ENCODE assay signal across 22 cellular contexts in the genomic region with DNA sequence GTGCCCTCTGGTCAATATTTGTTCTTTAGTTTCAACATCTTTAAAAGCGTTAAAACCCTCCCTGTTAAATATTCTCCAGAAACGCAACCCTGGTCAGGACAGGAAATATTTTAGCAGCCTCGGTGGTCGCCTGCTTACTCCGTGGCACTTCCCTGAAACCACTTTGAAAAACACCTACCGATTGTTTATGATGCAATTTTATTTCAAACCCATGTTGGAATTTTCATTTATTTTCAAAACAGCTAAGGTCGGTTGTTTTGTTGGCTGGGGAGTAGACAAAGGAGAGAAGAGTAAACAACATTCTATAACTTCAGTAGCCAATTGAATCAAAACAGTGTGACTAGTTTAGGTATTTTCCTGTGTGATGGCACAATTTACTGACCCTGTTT. TPM values are rescaled to one million over a fixed set of nuclear protein-coding genes. Genes with fewer than 3 reads are reported as not detected.
A peak's percentile ranks its signal among the peaks of the same experiment; 100 is the strongest.
DNase-seq lines count a peak whose midpoint lies in the region; ATAC-seq, FAIRE-seq and TF ChIP-seq lines count a peak whose summit lies in the region.
"Had no signal": no experiment of that assay in that cellular context is flagged by ENCODE, and none has a peak within 500 bp of the region (broad histone marks: within the 10 kb centered on the region; RNA-seq: fewer than 3 reads in every experiment).

No MANE protein-coding gene starts in this region.

- H3K27ac ChIP-seq in A549: peak overlapping the region; percentile 71 to 90
- no peak overlapping the region for H3K27ac ChIP-seq in endodermal cell (ENCODE audit: low read depth, low read length)
- H3K27ac ChIP-seq: C4-2B, thyroid gland had no signal

- WGBS in A549 (ENCODE audit: missing lambda C conversion rate): 17% methylated on average over 7 of the region's 7 CpGs
- WGBS in endodermal cell (ENCODE audit: insufficient coverage in 1 of 2, insufficient read length in 1 of 2), 2 experiments: 34 to 35% methylated on average over 5 to 6 of the region's 7 CpGs

- H3K4me1 Mint-ChIP-seq in endodermal cell (peaks cover 14% of the 10 kb centered on the region), nephron progenitor cell (peaks cover 6% of the 10 kb centered on the region)
- H3K4me1 Mint-ChIP-seq in activated CD4-positive, alpha-beta T cell treated with anti-CD3 and anti-CD28 coated beads, Interleukin-2, amount 10 ng/mL, durations not matched to agents 24 days and 14 days: no peaks in the 10 kb centered on the region

- peak in 1 of 2 experiments; percentile 15; a peak in 1 of 6 replicates for ATAC-seq in A549
- ATAC-seq in HG02678 (IDR thresholded peaks at IDR 0.05; ENCODE audit: unreplicated experiment): no peak

- FAIRE-seq in A549 (lab: Jason Lieb, UNC): no peak
- FAIRE-seq: endothelial cell of umbilical vein had no signal

- intact Hi-C loops in activated CD4-positive, alpha-beta T cell treated with anti-CD3 and anti-CD28 coated beads, Interleukin-2, amount 10 ng/mL, durations not matched to agents 24 days and 14 days (cut with micrococcal nuclease): no loop called here

- peak overlapping the region; percentile 98 for H3K4me2 ChIP-seq in A549

- CTCF ChIA-PET in A549 (lab: Yijun Ruan, JAX): interaction anchor here (1.7 kb wide), 1 partner anchor 79 kb away, joined by 6 read pairs; no protein-coding TSS in a partner anchor

- no peak overlapping the region for H3K9ac ChIP-seq in NT2/D1 (ENCODE audit: insufficient read length, low read depth)
- H3K9ac ChIP-seq in endodermal cell (ENCODE audit: extremely low read depth, low read length, poor library complexity, severe bottlenecking): no peak overlapping the region

- H3K4me1 ChIP-seq in A549: peaks cover 33% of the 10 kb centered on the region
- H3K4me1 ChIP-seq in NT2/D1 (ENCODE audit: insufficient read depth, insufficient read length): no peaks in the 10 kb centered on the region
- no peaks in the 10 kb centered on the region for H3K4me1 ChIP-seq in endodermal cell (ENCODE audit: control insufficient read depth, insufficient read depth, low read length)

- H3K4me3 ChIP-seq in A549: peak overlapping the region; percentile 62
- H3K4me3 ChIP-seq in NT2/D1 (ENCODE audit: insufficient read length, low read depth): peak overlapping the region; percentile 43
- peak overlapping the region; percentile 62 for H3K4me3 ChIP-seq in endodermal cell (ENCODE audit: low read length)
- H3K4me3 ChIP-seq: thyroid gland had no signal

- TF ChIP-seq POLR2A in A549 (IDR thresholded peaks at IDR 0.05; ENCODE audit: low read length): no peak

- H3K9me3 ChIP-seq in A549 (no peaks in the 10 kb centered on the region), NT2/D1 (ENCODE audit: insufficient read depth, low read length) (no peaks in the 10 kb centered on the region), endodermal cell (ENCODE audit: control insufficient read depth, low read length) (no peaks in the 10 kb centered on the region)
- H3K9me3 ChIP-seq: thyroid gland had no signal

- peak overlapping the region; percentile 56 for H3K4me3 Mint-ChIP-seq in endodermal cell
- H3K4me3 Mint-ChIP-seq in nephron progenitor cell: peak overlapping the region; percentile 73
- no peak overlapping the region for H3K4me3 Mint-ChIP-seq in activated CD4-positive, alpha-beta T cell treated with anti-CD3 and anti-CD28 coated beads, Interleukin-2, amount 10 ng/mL, durations not matched to agents 24 days and 14 days
- H3K4me3 Mint-ChIP-seq: activated CD4-positive, alpha-beta T cell treated with anti-CD3 and anti-CD28 coated beads, Interleukin-2, amount 10 ng/mL, durations not matched to agents 7 days and 5 days had no signal

- peaks cover 65% of the 10 kb centered on the region for H3K27me3 Mint-ChIP-seq in endodermal cell (ENCODE audit: insufficient read depth)
- H3K27me3 Mint-ChIP-seq in nephron progenitor cell (ENCODE audit: low read depth, poor library complexity): peaks cover 84% of the 10 kb centered on the region
- peaks cover 64% of the 10 kb centered on the region for H3K27me3 Mint-ChIP-seq in activated CD4-positive, alpha-beta T cell treated with anti-CD3 and anti-CD28 coated beads, Interleukin-2, amount 10 ng/mL, durations not matched to agents 24 days and 14 days

- H3K9me3 Mint-ChIP-seq in endodermal cell (no peaks in the 10 kb centered on the region), nephron progenitor cell (no peaks in the 10 kb centered on the region)
- no peaks in the 10 kb centered on the region for H3K9me3 Mint-ChIP-seq in activated CD4-positive, alpha-beta T cell treated with anti-CD3 and anti-CD28 coated beads, Interleukin-2, amount 10 ng/mL, durations not matched to agents 24 days and 14 days
- H3K9me3 Mint-ChIP-seq: activated CD4-positive, alpha-beta T cell treated with anti-CD3 and anti-CD28 coated beads, Interleukin-2, amount 10 ng/mL, durations not matched to agents 7 days and 5 days had no signal

- H3K27me3 ChIP-seq in NT2/D1 (ENCODE audit: insufficient read depth, insufficient read length) (peaks cover 51% of the 10 kb centered on the region), endodermal cell (ENCODE audit: control insufficient read depth, insufficient read depth, low read length, poor library complexity, severe bottlenecking) (peaks cover 56% of the 10 kb centered on the region)

- POLR2A ChIA-PET in A549 (lab: Yijun Ruan, JAX): no interaction called here

- H3K27ac Mint-ChIP-seq in endodermal cell: no peak overlapping the region
- no peak overlapping the region for H3K27ac Mint-ChIP-seq in nephron progenitor cell
- no peak overlapping the region for H3K27ac Mint-ChIP-seq in activated CD4-positive, alpha-beta T cell treated with anti-CD3 and anti-CD28 coated beads, Interleukin-2, amount 10 ng/mL, durations not matched to agents 24 days and 14 days
- H3K27ac Mint-ChIP-seq: activated CD4-positive, alpha-beta T cell treated with anti-CD3 and anti-CD28 coated beads, Interleukin-2, amount 10 ng/mL, durations not matched to agents 7 days and 5 days; IgD-negative memory B cell had no signal

- DNase-seq in A549 (ENCODE audit: low read depth in 1 of 2, low spot score in 1 of 2) (no peak), NT2/D1 (ENCODE audit: low read depth, low spot score) (no peak), endodermal cell (peak; percentile 15), nephron progenitor cell (no peak), islet precursor cell (no peak)
- DNase-seq in activated CD4-positive, alpha-beta T cell treated with anti-CD3 and anti-CD28 coated beads, Interleukin-2, amount 10 ng/mL, durations not matched to agents 24 days and 14 days: no peak
- no peak for DNase-seq in activated CD4-positive, CD25-positive, alpha-beta regulatory T cell (lab: John Stamatoyannopoulos, UW)
- DNase-seq: activated CD4-positive, alpha-beta T cell treated with anti-CD3 and anti-CD28 coated beads, Interleukin-2, amount 10 ng/mL, durations not matched to agents 7 days and 5 days; activated naive CD4-positive, alpha-beta T cell treated with Interleukin-2 at 50 U/mL for 16 hours; DMS79; NCI-H1930 had no signal

- no peak for TF ChIP-seq RAD21 in A549 (conservative IDR thresholded peaks at IDR 0.05 in 1 of 2, IDR thresholded peaks at IDR 0.05 in 1 of 2)

- TF ChIP-seq EP300 in A549 (IDR thresholded peaks at IDR 0.05): no peak

- TF ChIP-seq CTCF in A549 (IDR thresholded peaks at IDR 0.05) (no peak), endodermal cell (conservative IDR thresholded peaks at IDR 0.05) (no peak), nephron progenitor cell (IDR thresholded peaks at IDR 0.05) (no peak)

- H3K36me3 ChIP-seq in NT2/D1 (ENCODE audit: insufficient read depth, insufficient read length, low read length): no peaks in the 10 kb centered on the region
- H3K36me3 ChIP-seq in endodermal cell (ENCODE audit: control insufficient read depth, insufficient read depth, low read length): no peaks in the 10 kb centered on the region
- H3K36me3 ChIP-seq: thyroid gland had no signal

- H3K36me3 Mint-ChIP-seq in endodermal cell (ENCODE audit: low read depth) (no peaks in the 10 kb centered on the region), nephron progenitor cell (ENCODE audit: low read depth) (no peaks in the 10 kb centered on the region)
- H3K36me3 Mint-ChIP-seq in activated CD4-positive, alpha-beta T cell treated with anti-CD3 and anti-CD28 coated beads, Interleukin-2, amount 10 ng/mL, durations not matched to agents 24 days and 14 days (ENCODE audit: low read depth): no peaks in the 10 kb centered on the region
- H3K36me3 Mint-ChIP-seq: IgD-negative memory B cell had no signal

TF ChIP-seq in A549, 52 proteins besides CTCF, POLR2A, EP300 and RAD21 (continues in another document):
- TF ChIP-seq ESRRA (IDR thresholded peaks at IDR 0.05; ENCODE audit: borderline replicate concordance, low read length) (no peak), SMC3 (IDR thresholded peaks at IDR 0.05) (no peak)

RNA-seq across cellular contexts. Expression of gene RBP4, which starts 0.7 kb away (rescaled TPM):
- polyA plus RNA-seq in A549 (2011; rRNA removed) (8.2 and 11.2 TPM in 2 replicates), A549 (2017; fragmentation: RNase III; extraction: RNeasy Plus Mini Kit Qiagen cat#74134 plus additional on column Dnase treatment) (5.6 to 6.2 TPM (median 6.0 TPM) in 3 replicates)
- polyA plus RNA-seq in A549 (2012; cell fraction: cytosol; rRNA removed): 5.1 and 5.4 TPM in 2 replicates
- polyA plus RNA-seq in A549 (2012; cell fraction: nucleus; rRNA removed): 4.2 and 4.5 TPM in 2 replicates
- polyA minus RNA-seq in A549 (2011; rRNA and poly(A)+ RNA removed): 3.5 and 7.2 TPM in 2 replicates
- under 1 TPM; 0.82 to 0.86 TPM for total RNA-seq in endodermal cell
- polyA plus RNA-seq in endodermal cell (2013, experiment 1 of 2): 1.1 TPM
- 1.5 TPM for polyA plus RNA-seq in endodermal cell (2013, experiment 2 of 2)
- total RNA-seq in activated CD4-positive, alpha-beta T cell treated with anti-CD3 and anti-CD28 coated beads, Interleukin-2, amount 10 ng/mL, durations not matched to agents 24 days and 14 days: not detected in 2 replicates
- total RNA-seq: A673; activated CD4-positive, alpha-beta T cell treated with anti-CD3 and anti-CD28 coated beads, Interleukin-2, amount 10 ng/mL, durations not matched to agents 7 days and 5 days; endothelial cell of umbilical vein; fibroblast of villous mesenchyme; myocyte; RPMI7951 had no signal
- polyA plus RNA-seq: endothelial cell of umbilical vein, IgD-negative memory B cell had no signal

RNA-seq across cellular contexts. Expression of gene PDE6C, which starts 10.6 kb away (rescaled TPM):
- polyA plus RNA-seq in A549 (2011; rRNA removed): not detected in 2 replicates
- polyA plus RNA-seq in A549 (2012; cell fraction: cytosol; rRNA removed): not detected in 2 replicates
- not detected in 2 replicates for polyA plus RNA-seq in A549 (2012; cell fraction: nucleus; rRNA removed)
- polyA plus RNA-seq in A549 (2017; fragmentation: RNase III; extraction: RNeasy Plus Mini Kit Qiagen cat#74134 plus additional on column Dnase treatment): not detected in 3 replicates
- polyA minus RNA-seq in A549 (2011; rRNA and poly(A)+ RNA removed): not detected in 2 replicates
- not detected for total RNA-seq in endodermal cell
- not detected for polyA plus RNA-seq in endodermal cell (2013, experiment 1 of 2)
- polyA plus RNA-seq in endodermal cell (2013, experiment 2 of 2): not detected
- total RNA-seq in activated CD4-positive, alpha-beta T cell treated with anti-CD3 and anti-CD28 coated beads, Interleukin-2, amount 10 ng/mL, durations not matched to agents 24 days and 14 days: not detected in 2 replicates
- total RNA-seq: A673; activated CD4-positive, alpha-beta T cell treated with anti-CD3 and anti-CD28 coated beads, Interleukin-2, amount 10 ng/mL, durations not matched to agents 7 days and 5 days; endothelial cell of umbilical vein; fibroblast of villous mesenchyme; H4; lower leg skin; myocyte; RPMI7951; thyroid gland had no signal
- polyA plus RNA-seq: endothelial cell of umbilical vein, IgD-negative memory B cell had no signal

RNA-seq across cellular contexts. Expression of gene FFAR4, which starts 35.3 kb away (rescaled TPM):
- polyA plus RNA-seq in A549 (2011; rRNA removed): 0.17 and 0.25 TPM in 2 replicates
- 0.28 and 0.30 TPM in 2 replicates for polyA plus RNA-seq in A549 (2012; cell fraction: cytosol; rRNA removed)
- 0.14 and 0.55 TPM in 2 replicates for polyA plus RNA-seq in A549 (2012; cell fraction: nucleus; rRNA removed)
- 0.15 to 0.29 TPM (median 0.17 TPM) in 3 replicates for polyA plus RNA-seq in A549 (2017; fragmentation: RNase III; extraction: RNeasy Plus Mini Kit Qiagen cat#74134 plus additional on column Dnase treatment)
- 0.08 and 0.15 TPM in 2 replicates for polyA minus RNA-seq in A549 (2011; rRNA and poly(A)+ RNA removed)
- not detected for total RNA-seq in endodermal cell
- not detected for polyA plus RNA-seq in endodermal cell (2013, experiment 1 of 2)
- 0.17 TPM for polyA plus RNA-seq in endodermal cell (2013, experiment 2 of 2)
- total RNA-seq in activated CD4-positive, alpha-beta T cell treated with anti-CD3 and anti-CD28 coated beads, Interleukin-2, amount 10 ng/mL, durations not matched to agents 24 days and 14 days: not detected in 2 replicates
- total RNA-seq: A673; activated CD4-positive, alpha-beta T cell treated with anti-CD3 and anti-CD28 coated beads, Interleukin-2, amount 10 ng/mL, durations not matched to agents 7 days and 5 days; endothelial cell of umbilical vein; fibroblast of villous mesenchyme; H4; myocyte; RPMI7951 had no signal
- polyA plus RNA-seq: endothelial cell of umbilical vein, IgD-negative memory B cell had no signal
